ENCODE assay signal across 26 cellular contexts in genomic region chr16:71345031-71345430, GRCh38. TPM values are rescaled to one million over a fixed set of nuclear protein-coding genes. Genes with fewer than 3 reads are reported as not detected.
"Had no signal": no experiment of that assay in that cellular context is flagged by ENCODE, and none has a peak within 500 bp of the region (broad histone marks: within the 10 kb centered on the region; RNA-seq: fewer than 3 reads in every experiment).

No MANE protein-coding gene starts in this region.

- H3K79me2 ChIP-seq: hepatocyte, parathyroid adenoma had no signal

- DNase-seq: effector CD4-positive, alpha-beta T cell; erythroblast; islet precursor cell; mucosa of descending colon; naive thymus-derived CD8-positive, alpha-beta T cell; occipital lobe; right lobe of liver; stimulated activated CD4-positive, alpha-beta T cell treated with anti-CD3 and anti-CD28 coated beads, Interleukin-4, amount 100 ng/mL, for 1 hour; stimulated activated CD8-positive, alpha-beta memory T cell treated with anti-CD3 and anti-CD28 coated beads, Interleukin-4, amount 100 ng/mL, for 48 hours; stimulated activated naive CD8-positive, alpha-beta T cell treated with anti-CD3 and anti-CD28 coated beads, Interleukin-15, Interleukin-2, amounts not matched to agents 100 U/mL and 50 U/mL, for 24 hours; thyroid gland; uterus had no signal

- H3K36me3 ChIP-seq: prostate gland, right lobe of liver, suprapubic skin, thyroid gland, upper lobe of left lung, uterus had no signal

- H3K27ac Mint-ChIP-seq: endodermal cell; naive thymus-derived CD8-positive, alpha-beta T cell; stimulated activated effector memory CD8-positive, alpha-beta T cell treated with anti-CD3 and anti-CD28 coated beads, Interleukin-12 subunit alpha, Interleukin-12 subunit beta, amount 100 ng/mL, for 72 hours had no signal

- H3K27ac ChIP-seq: coronary artery, foreskin keratinocyte, hepatocyte, parathyroid adenoma, prostate gland, right lobe of liver, suprapubic skin, thyroid gland, upper lobe of left lung, uterus had no signal

- H3K27me3 ChIP-seq: foreskin keratinocyte, hepatocyte, right lobe of liver, thyroid gland, upper lobe of left lung, uterus had no signal

- H3K9me3 Mint-ChIP-seq: endodermal cell; naive thymus-derived CD8-positive, alpha-beta T cell; neural crest cell; stimulated activated effector memory CD8-positive, alpha-beta T cell treated with anti-CD3 and anti-CD28 coated beads, Interleukin-12 subunit alpha, Interleukin-12 subunit beta, amount 100 ng/mL, for 72 hours had no signal

- H3K4me3 ChIP-seq: coronary artery, hepatocyte, mucosa of descending colon, prostate gland, right lobe of liver, suprapubic skin, thyroid gland, upper lobe of left lung, uterus had no signal

- H3K4me2 ChIP-seq: hepatocyte had no signal

- H3K4me1 ChIP-seq: foreskin keratinocyte, parathyroid adenoma, prostate gland, right lobe of liver, suprapubic skin, thyroid gland, upper lobe of left lung, uterus had no signal

- H3K4me1 Mint-ChIP-seq: endodermal cell; naive thymus-derived CD8-positive, alpha-beta T cell; stimulated activated effector memory CD8-positive, alpha-beta T cell treated with anti-CD3 and anti-CD28 coated beads, Interleukin-12 subunit alpha, Interleukin-12 subunit beta, amount 100 ng/mL, for 72 hours had no signal

- H3K4me3 Mint-ChIP-seq: endodermal cell; naive thymus-derived CD8-positive, alpha-beta T cell; neural crest cell; stimulated activated effector memory CD8-positive, alpha-beta T cell treated with anti-CD3 and anti-CD28 coated beads, Interleukin-12 subunit alpha, Interleukin-12 subunit beta, amount 100 ng/mL, for 72 hours had no signal

- H3K9ac ChIP-seq: parathyroid adenoma had no signal

- ATAC-seq: mucosa of descending colon; naive thymus-derived CD8-positive, alpha-beta T cell; stimulated activated naive CD8-positive, alpha-beta T cell treated with anti-CD3 and anti-CD28 coated beads, Interleukin-15, Interleukin-2, amounts not matched to agents 100 U/mL and 50 U/mL, for 24 hours had no signal

- H3K9me3 ChIP-seq: mucosa of descending colon, prostate gland, right lobe of liver, suprapubic skin, thyroid gland, upper lobe of left lung, uterus had no signal

- H2AFZ ChIP-seq: hepatocyte, parathyroid adenoma had no signal

- H3K36me3 Mint-ChIP-seq: naive thymus-derived CD8-positive, alpha-beta T cell; stimulated activated effector memory CD8-positive, alpha-beta T cell treated with anti-CD3 and anti-CD28 coated beads, Interleukin-12 subunit alpha, Interleukin-12 subunit beta, amount 100 ng/mL, for 72 hours had no signal

RNA-seq across cellular contexts. Expression of gene CALB2, which starts 13.5 kb away (rescaled TPM):
- total RNA-seq: dermis microvascular lymphatic vessel endothelial cell; endothelial cell of umbilical vein; left lobe of liver; naive thymus-derived CD8-positive, alpha-beta T cell; neural crest cell; renal cortical epithelial cell; right lobe of liver had no signal
- polyA plus RNA-seq: endothelial cell of umbilical vein; naive thymus-derived CD8-positive, alpha-beta T cell had no signal
